1 cellular context compared by ENCODE assay signal in the genomic region with DNA sequence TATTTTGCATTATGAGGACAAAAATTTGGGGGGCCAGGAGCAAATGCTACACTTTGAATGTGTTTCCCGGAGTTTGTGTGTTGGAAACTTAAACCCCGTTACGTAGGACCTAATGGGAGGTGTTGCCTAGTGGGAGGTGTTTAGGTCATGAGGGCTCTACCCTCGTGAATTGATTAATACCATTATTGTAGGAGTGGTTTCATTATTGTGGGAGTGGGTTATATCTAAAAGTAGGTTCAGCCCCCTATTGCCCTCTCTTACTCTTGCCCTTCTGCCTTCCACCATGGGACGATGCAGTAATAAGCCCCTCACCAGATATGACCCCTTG.
A peak's percentile ranks its signal among the peaks of the same experiment; 100 is the strongest.
TF ChIP-seq lines count a peak whose summit lies in the region.

No MANE protein-coding gene starts in this region.

TF ChIP-seq in K562, 482 proteins besides CTCF, POLR2A, EP300 and RAD21:
- TF ChIP-seq TRIM28 (IDR thresholded peaks at IDR 0.05) (no peak), POLR2AphosphoS5 (IDR thresholded peaks at IDR 0.05; ENCODE audit: control insufficient read depth, insufficient read depth, low read depth, low read length) (0 out of 2 replicates have a peak, but pooled peaks have one; percentile 9), ASH1L (IDR thresholded peaks at IDR 0.05; ENCODE audit: borderline replicate concordance, low read depth, partially characterized antibody) (no peak)
- TF ChIP-seq, protein P1, sequence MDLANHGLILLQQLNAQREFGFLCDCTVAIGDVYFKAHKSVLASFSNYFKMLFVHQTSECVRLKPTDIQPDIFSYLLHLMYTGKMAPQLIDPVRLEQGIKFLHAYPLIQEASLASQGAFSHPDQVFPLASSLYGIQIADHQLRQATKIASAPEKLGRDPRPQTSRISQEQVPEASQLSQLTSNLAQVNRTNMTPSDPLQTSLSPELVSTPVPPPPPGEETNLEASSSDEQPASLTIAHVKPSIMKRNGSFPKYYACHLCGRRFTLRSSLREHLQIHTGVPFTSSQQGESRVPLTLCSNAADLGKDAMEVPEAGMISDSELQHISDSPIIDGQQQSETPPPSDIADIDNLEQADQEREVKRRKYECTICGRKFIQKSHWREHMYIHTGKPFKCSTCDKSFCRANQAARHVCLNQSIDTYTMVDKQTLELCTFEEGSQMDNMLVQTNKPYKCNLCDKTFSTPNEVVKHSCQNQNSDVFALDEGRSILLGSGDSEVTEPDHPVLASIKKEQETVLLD (IDR thresholded peaks at IDR 0.05): no peak
